Comparison of ENCODE assay signal across 24 cellular contexts in the genomic region with DNA sequence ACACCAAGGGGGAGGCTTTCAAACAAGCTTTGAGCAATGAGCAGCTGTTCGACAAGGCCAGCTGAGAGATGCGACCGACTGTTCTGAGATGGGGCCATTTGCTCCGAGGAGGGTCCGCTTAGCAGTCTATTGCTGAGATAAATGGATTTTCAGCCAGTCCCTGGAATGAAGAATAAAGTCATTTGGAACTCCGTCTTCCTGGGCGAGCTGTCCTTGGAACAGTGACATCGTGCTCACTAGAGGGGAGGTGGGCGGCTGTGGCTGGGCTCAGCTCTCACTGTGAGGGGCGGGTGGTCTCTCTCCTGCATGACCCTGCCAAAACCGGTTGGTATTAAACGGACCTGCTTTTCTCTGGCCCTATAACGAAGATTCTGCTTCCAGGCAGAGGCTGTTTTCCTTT.
"Had no signal": no experiment of that assay in that cellular context is flagged by ENCODE, and none has a peak within 500 bp of the region (broad histone marks: within the 10 kb centered on the region; RNA-seq: fewer than 3 reads in every experiment).

No MANE protein-coding gene starts in this region.

- H3K4me3 ChIP-seq: breast epithelium, SJCRH30 had no signal

- ATAC-seq: activated CD8-positive, alpha-beta T cell treated with anti-CD3 and anti-CD28 coated beads for 36 hours; activated T-cell treated with anti-CD3 and anti-CD28 coated beads, Interleukin-2, amount 50 U/mL, for 4 hours had no signal

- H3K4me1 Mint-ChIP-seq: activated naive CD4-positive, alpha-beta T cell treated with anti-CD3 and anti-CD28 coated beads, Interleukin-2, amount 50 U/mL, for 24 hours had no signal

- DNase-seq: activated CD4-positive, alpha-beta T cell treated with anti-CD3 and anti-CD28 coated beads for 4 hours; activated CD8-positive, alpha-beta T cell treated with anti-CD3 and anti-CD28 coated beads for 36 hours; activated naive CD4-positive, alpha-beta T cell; activated T-cell treated with anti-CD3 and anti-CD28 coated beads, Interleukin-2, amount 50 U/mL, for 4 hours; central memory CD4-positive, alpha-beta T cell; IMR-90; KBM-7; NCI-H1092 treated with DMSO at 0.1 percent for 48 hours; NCI-H1417 treated with DMSO at 0.1 percent for 48 hours; NCI-H1694; NCI-H2029; NCI-H345; NCI-H510A; NCI-H526 treated with DMSO at 0.1 percent for 48 hours; NCI-H82; Right ventricle myocardium superior; RPMI8226; SK-N-SH; T-helper 1 cell had no signal

- H3K27ac Mint-ChIP-seq: activated CD8-positive, alpha-beta T cell treated with anti-CD3 and anti-CD28 coated beads for 36 hours; activated naive CD4-positive, alpha-beta T cell treated with anti-CD3 and anti-CD28 coated beads, Interleukin-2, amount 50 U/mL, for 24 hours; activated T-helper 2 cell treated with anti-CD3 and anti-CD28 coated beads, Interferon-gamma antibody, Interleukin-2, Interleukin-4, amounts not matched to agents 10 μg/mL and 5 μg/mL and 100 μg/mL, durations not matched to agents 14 hours and 24 hours and 36 hours had no signal

- H3K36me3 ChIP-seq: breast epithelium, SJCRH30 had no signal

- H3K9me3 ChIP-seq: SJCRH30, SK-N-SH had no signal

- H3K27me3 Mint-ChIP-seq: activated naive CD4-positive, alpha-beta T cell treated with anti-CD3 and anti-CD28 coated beads, Interleukin-2, amount 50 U/mL, for 24 hours had no signal

- H3K4me1 ChIP-seq: breast epithelium, SJCRH30 had no signal

- H3K4me3 Mint-ChIP-seq: activated CD8-positive, alpha-beta T cell treated with anti-CD3 and anti-CD28 coated beads for 36 hours; activated naive CD4-positive, alpha-beta T cell treated with anti-CD3 and anti-CD28 coated beads, Interleukin-2, amount 50 U/mL, for 24 hours; activated T-cell treated with anti-CD3 and anti-CD28 coated beads, Interleukin-2, amount 50 U/mL, for 4 hours had no signal

- H3K36me3 Mint-ChIP-seq: activated naive CD4-positive, alpha-beta T cell treated with anti-CD3 and anti-CD28 coated beads, Interleukin-2, amount 50 U/mL, for 24 hours had no signal

- H3K27ac ChIP-seq: breast epithelium, SJCRH30, VCaP had no signal
